Comparison of ENCODE assay signal across 14 cellular contexts in the genomic region with DNA sequence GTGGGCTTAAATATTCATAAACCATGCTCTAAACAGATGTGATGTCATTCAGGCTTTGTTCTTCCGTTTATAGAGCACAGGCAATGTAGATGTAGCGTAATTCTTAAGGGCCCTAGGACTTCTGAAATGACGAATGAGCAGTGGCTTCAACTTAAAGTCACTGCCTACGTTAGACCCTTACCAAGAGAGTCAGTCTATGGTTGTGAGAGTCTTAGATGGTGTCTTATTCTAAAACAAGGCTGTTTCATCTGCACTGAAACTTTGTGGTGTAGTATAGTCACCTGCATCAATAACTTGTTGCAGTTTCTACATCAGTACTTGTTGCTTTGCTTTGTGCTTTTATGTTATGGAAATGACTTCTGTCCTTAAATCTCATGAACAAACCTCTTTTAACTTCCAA. TPM values are rescaled to one million over a fixed set of nuclear protein-coding genes. Genes with fewer than 3 reads are reported as not detected.
DNase-seq lines count a peak whose midpoint lies in the region; ATAC-seq and TF ChIP-seq lines count a peak whose summit lies in the region.
"Had no signal": no experiment of that assay in that cellular context is flagged by ENCODE, and none has a peak within 500 bp of the region (broad histone marks: within the 10 kb centered on the region; RNA-seq: fewer than 3 reads in every experiment).

No MANE protein-coding gene starts in this region.

- no peaks in the 10 kb centered on the region for H3K4me1 ChIP-seq in upper lobe of left lung

- TF ChIP-seq POLR2A in upper lobe of left lung (IDR thresholded peaks at IDR 0.05): no peak

- ATAC-seq in GM18520 (IDR thresholded peaks at IDR 0.05; ENCODE audit: unreplicated experiment) (peak; percentile 98), GM19463 (IDR thresholded peaks at IDR 0.05; ENCODE audit: unreplicated experiment) (peak; percentile 97), HG02870 (IDR thresholded peaks at IDR 0.05; ENCODE audit: unreplicated experiment) (peak; percentile 100), HG03520 (IDR thresholded peaks at IDR 0.05; ENCODE audit: unreplicated experiment) (peak; percentile 100), Right ventricle myocardium inferior (no peak), upper lobe of left lung (ENCODE audit: low FRiP score in 2 of 2) (no peak)
- ATAC-seq: HepG2; naive thymus-derived CD8-positive, alpha-beta T cell had no signal

- H3K9me3 ChIP-seq in upper lobe of left lung: no peaks in the 10 kb centered on the region

- intact Hi-C loops in Right ventricle myocardium inferior (cut with DNase I): no loop called here

- no peak for TF ChIP-seq CTCF in upper lobe of left lung (IDR thresholded peaks at IDR 0.05)

- WGBS in upper lobe of left lung, 2 donors: 96 to 100% methylated on average over 4 of the region's 4 CpGs

- no peak for TF ChIP-seq EP300 in upper lobe of left lung (IDR thresholded peaks at IDR 0.05)

- DNase-seq in kidney tubule cell (ENCODE audit: low spot score) (no peak), Right ventricle myocardium inferior (ENCODE audit: missing footprints) (no peak), upper lobe of left lung (no peak)
- no peak for DNase-seq in stimulated activated CD4-positive, alpha-beta T cell treated with anti-CD3 and anti-CD28 coated beads, Interleukin-2, amount 100 ng/mL, for 24 hours
- DNase-seq: immature natural killer cell; naive thymus-derived CD8-positive, alpha-beta T cell; NCI-H187 treated with DMSO at 0.1 percent for 48 hours had no signal

- no peaks in the 10 kb centered on the region for H3K27me3 ChIP-seq in upper lobe of left lung
- H3K27me3 ChIP-seq: cardiac muscle cell had no signal

- H3K27ac ChIP-seq in upper lobe of left lung: no peak overlapping the region
- H3K27ac ChIP-seq: cardiac muscle cell, skin epidermis had no signal

- no peak overlapping the region for H3K4me3 ChIP-seq in upper lobe of left lung
- H3K4me3 ChIP-seq: cardiac muscle cell, skin epidermis had no signal

- H3K36me3 ChIP-seq in upper lobe of left lung: peaks cover 0 to 66% (median 10%) of the 10 kb centered on the region in 4 donors

RNA-seq across cellular contexts. Expression of a gene that starts 56.0 kb away (rescaled TPM):
- 30.6 TPM for total RNA-seq in Right ventricle myocardium inferior
- 10 to 100 TPM; 26.5 to 78.6 (median 44.9) TPM for total RNA-seq in upper lobe of left lung

Comparison
In these comparisons a context has a peak if more than half of its experiments do, and no peak if none do; other contexts are left out.
1. ATAC-seq: peak in GM18520 (single experiment), GM19463 (single experiment), HG02870 (single experiment) and HG03520 (single experiment); none in Right ventricle myocardium inferior (single experiment) and upper lobe of left lung (0 of 2).